8 cellular contexts compared by ENCODE assay signal in the genomic region with DNA sequence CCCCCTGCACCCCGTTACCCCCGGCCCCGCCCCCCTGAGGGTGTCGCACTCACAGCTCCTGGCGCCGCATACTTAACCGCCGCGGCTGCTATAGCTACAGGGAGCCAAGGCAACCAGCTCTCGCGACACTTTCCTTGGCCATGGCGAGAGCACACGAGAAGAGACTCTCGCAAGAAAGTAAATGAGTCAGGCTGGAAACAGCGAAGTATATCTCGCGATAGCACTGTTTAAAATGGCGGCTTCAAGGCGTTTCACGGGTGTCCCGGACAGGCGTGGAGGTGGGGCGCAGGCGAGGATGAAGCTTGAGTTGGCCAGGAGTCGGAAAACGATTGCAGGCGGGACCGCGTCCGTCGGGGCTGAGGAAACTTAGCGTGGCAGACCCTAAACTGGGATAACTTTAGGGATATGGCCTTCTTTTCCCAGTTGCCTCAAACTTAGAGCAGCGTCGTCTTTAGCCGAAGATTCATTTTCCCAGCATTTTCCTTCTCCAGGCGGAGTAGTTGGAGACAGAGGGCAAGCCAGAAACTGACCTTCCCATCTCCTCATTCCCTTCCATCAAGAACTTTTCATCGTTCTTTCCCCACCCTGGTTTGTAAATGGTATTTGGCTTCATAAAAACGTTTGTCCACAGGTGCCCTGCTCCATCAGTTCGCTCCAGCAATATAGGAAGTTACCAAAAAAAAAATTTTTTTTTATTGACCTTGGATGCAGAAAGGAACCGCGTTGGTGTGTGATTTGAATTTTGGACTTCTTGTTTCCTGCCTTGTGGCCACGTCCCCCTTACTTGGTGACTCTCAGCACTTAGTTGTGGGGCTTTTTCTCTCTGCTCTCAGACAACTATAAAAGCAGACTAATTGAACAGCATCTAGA. TPM values are rescaled to one million over a fixed set of nuclear protein-coding genes. Genes with fewer than 3 reads are reported as not detected.
A peak's percentile ranks its signal among the peaks of the same experiment; 100 is the strongest.
DNase-seq lines count a peak whose midpoint lies in the region; ATAC-seq, FAIRE-seq and TF ChIP-seq lines count a peak whose summit lies in the region.

No MANE protein-coding gene starts in this region.

- TF ChIP-seq CTCF in BE2C (IDR thresholded peaks at IDR 0.05; ENCODE audit: low read depth, low read length) (no peak), colonic mucosa (IDR thresholded peaks at IDR 0.05) (no peak)

- ATAC-seq in HG03442 (IDR thresholded peaks at IDR 0.05; ENCODE audit: unreplicated experiment) = peak; percentile 93

- H3K4me3 ChIP-seq in BE2C (ENCODE audit: low read depth, low read length) = peak overlapping the region; percentile 98
- H3K4me3 ChIP-seq in colonic mucosa = peak overlapping the region; percentile 80

- peak overlapping the region; percentile 69 for H3K27ac ChIP-seq in colonic mucosa
- H3K27ac ChIP-seq in layer of hippocampus (ENCODE audit: low read depth, low read length) = peak overlapping the region; percentile 80

- H3K9ac ChIP-seq in colonic mucosa (ENCODE audit: low read depth in 2 of 2, low read length in 2 of 2) = peak overlapping the region; percentile 93 to 94

- no peaks in the 10 kb centered on the region for H3K4me1 ChIP-seq in BE2C
- no peaks in the 10 kb centered on the region for H3K4me1 ChIP-seq in colonic mucosa

- DNase-seq in BE2C (peak; percentile 93), GM19239 (ENCODE audit: insufficient read length, low spot score) (peak; percentile 94), NCI-H510A treated with DMSO at 0.1 percent for 48 hours (lab: John Stamatoyannopoulos, UW) (peak; percentile 96), colonic mucosa (peak; percentile 96)
- peak; percentile 92 to 94 for DNase-seq in activated CD4-positive, alpha-beta T cell treated with anti-CD3 and anti-CD28 coated beads for 4 hours
- DNase-seq in stimulated activated CD4-positive, alpha-beta T cell treated with anti-CD3 and anti-CD28 coated beads, Interleukin-1b, Interleukin-23, amount 100 ng/mL, for 24 hours (ENCODE audit: low read depth in 4 of 4, low spot score in 1 of 4) = peak; percentile 82 to 89 (median 86)

- no peaks in the 10 kb centered on the region for H3K36me3 ChIP-seq in BE2C
- H3K36me3 ChIP-seq in colonic mucosa = no peaks in the 10 kb centered on the region

- no peaks in the 10 kb centered on the region for H3K9me3 ChIP-seq in BE2C
- no peaks in the 10 kb centered on the region for H3K9me3 ChIP-seq in colonic mucosa

- peak; percentile 99 for FAIRE-seq in GM19239 (lab: Jason Lieb, UNC)

- intact Hi-C loops in colonic mucosa (cut with DNase I) = no loop called here

- no peaks in the 10 kb centered on the region for H3K27me3 ChIP-seq in BE2C
- H3K27me3 ChIP-seq in colonic mucosa = no peaks in the 10 kb centered on the region
- no peaks in the 10 kb centered on the region for H3K27me3 ChIP-seq in layer of hippocampus (ENCODE audit: control insufficient read depth, insufficient read depth, low read length)

RNA-seq across cellular contexts. Expression of gene MYOZ1, which starts 15.2 kb away (rescaled TPM):
- polyA plus RNA-seq in BE2C (2012; ENCODE audit: insufficient read depth, insufficient read length, low read depth) = not detected
- total RNA-seq in colonic mucosa = not detected

RNA-seq across cellular contexts. Expression of gene SYNPO2L, which starts 29.7 kb away (rescaled TPM):
- 0.11 TPM for polyA plus RNA-seq in BE2C (2012; ENCODE audit: insufficient read depth, insufficient read length, low read depth)
- under 1 TPM in 1 of 2 donors, not detected in 1; 0.05 TPM for total RNA-seq in colonic mucosa

RNA-seq across cellular contexts. Expression of gene USP54, which starts 35.0 kb away (rescaled TPM):
- polyA plus RNA-seq in BE2C (2012; ENCODE audit: insufficient read depth, insufficient read length, low read depth) = 11.6 TPM
- total RNA-seq in colonic mucosa = 100 to 1,000 TPM in 1 of 2 donors, 10 to 100 TPM in 1; 70.8 to 151 TPM

Comparison
In these comparisons a context has a peak if more than half of its experiments do, and no peak if none do; other contexts are left out.
1. Peak in every context shown above with its lines: DNase-seq, ATAC-seq, H3K4me3 ChIP-seq and H3K27ac ChIP-seq.